8 cellular contexts compared by ENCODE assay signal in genomic region chr2:237968048-237968862, GRCh38. TPM values are rescaled to one million over a fixed set of nuclear protein-coding genes. Genes with fewer than 3 reads are reported as not detected.
DNase-seq lines count a peak whose midpoint lies in the region; ATAC-seq and TF ChIP-seq lines count a peak whose summit lies in the region.

No MANE protein-coding gene starts in this region.

- peak overlapping the region; percentile 49 to 92 (median 91) for H3K27ac Mint-ChIP-seq in CD4-positive, alpha-beta memory T cell
- peak overlapping the region; percentile 92 for H3K27ac Mint-ChIP-seq in activated CD4-positive, alpha-beta T cell treated with anti-CD3 and anti-CD28 coated beads, Interleukin-2, amount 10 ng/mL, durations not matched to agents 24 days and 14 days

- H3K36me3 Mint-ChIP-seq in CD4-positive, alpha-beta memory T cell: peaks cover 4 to 16% of the 10 kb centered on the region in 2 donors
- peaks cover 30% of the 10 kb centered on the region for H3K36me3 Mint-ChIP-seq in activated CD4-positive, alpha-beta T cell treated with anti-CD3 and anti-CD28 coated beads, Interleukin-2, amount 10 ng/mL, durations not matched to agents 24 days and 14 days (ENCODE audit: low read depth)

- H3K27ac ChIP-seq in CD4-positive, alpha-beta memory T cell (ENCODE audit: low read depth, low read length): peak overlapping the region; percentile 61
- no peak overlapping the region for H3K27ac ChIP-seq in mesodermal cell (ENCODE audit: low read depth, low read length, severe bottlenecking)

- peak overlapping the region; percentile 85 for H3K9ac ChIP-seq in endocrine pancreas (ENCODE audit: control insufficient read depth, insufficient read depth, low read length)

- peak overlapping the region; percentile 58 to 64 for H3K4me3 ChIP-seq in CD4-positive, alpha-beta memory T cell (ENCODE audit: low read length in 2 of 2)
- H3K4me3 ChIP-seq in endocrine pancreas (ENCODE audit: control insufficient read depth, insufficient read depth, low read length): peak overlapping the region; percentile 44
- H3K4me3 ChIP-seq in mesodermal cell (ENCODE audit: extremely low read depth, insufficient read depth, low read length, poor library complexity, severe bottlenecking): peak overlapping the region; percentile 72

- peak overlapping the region; percentile 82 to 92 (median 87) for H3K4me3 Mint-ChIP-seq in CD4-positive, alpha-beta memory T cell
- H3K4me3 Mint-ChIP-seq in activated CD4-positive, alpha-beta T cell treated with anti-CD3 and anti-CD28 coated beads, Interleukin-2, amount 10 ng/mL, durations not matched to agents 24 days and 14 days: peak overlapping the region; percentile 94

- peaks cover 0 to 8% (median 0%) of the 10 kb centered on the region in 8 donors for H3K9me3 Mint-ChIP-seq in CD4-positive, alpha-beta memory T cell
- no peaks in the 10 kb centered on the region for H3K9me3 Mint-ChIP-seq in activated CD4-positive, alpha-beta T cell treated with anti-CD3 and anti-CD28 coated beads, Interleukin-2, amount 10 ng/mL, durations not matched to agents 24 days and 14 days

- H3K36me3 ChIP-seq in CD4-positive, alpha-beta memory T cell (ENCODE audit: insufficient read depth, low read length): peaks cover 4% of the 10 kb centered on the region
- H3K36me3 ChIP-seq in endocrine pancreas (ENCODE audit: control insufficient read depth, insufficient read depth, low read length): no peaks in the 10 kb centered on the region
- H3K36me3 ChIP-seq in mesodermal cell (ENCODE audit: control insufficient read depth, insufficient read depth, low read length): peaks cover 27% of the 10 kb centered on the region

- WGBS in mesodermal cell (ENCODE audit: insufficient coverage in 2 of 2), 2 experiments: 81 to 83% methylated on average over 11 of the region's 11 CpGs

- POLR2A ChIA-PET in CD4-positive, alpha-beta memory T cell (lab: Charles Lee; ENCODE audit: partially characterized antibody): interaction anchor here (1.0 to 1.9 kb wide), 6 partner anchors 12 to 236 kb away, joined by 4 to 16 read pairs (median 4); partner anchors contain the start of gene SCLY

- intact Hi-C loops in CD4-positive, alpha-beta memory T cell (cut with micrococcal nuclease): loop anchor here (1.0 to 5.0 kb wide), 7 partner anchors 31 to 296 kb away; partner anchors contain the start of gene RAMP1
- intact Hi-C loops in activated CD4-positive, alpha-beta T cell treated with anti-CD3 and anti-CD28 coated beads, Interleukin-2, amount 10 ng/mL, durations not matched to agents 24 days and 14 days (cut with micrococcal nuclease): loop anchor here (1.0 to 2.0 kb wide), 5 partner anchors 31 to 295 kb away; partner anchors contain the start of gene SCLY

- peak; percentile 47 to 67 (median 62) for DNase-seq in CD4-positive, alpha-beta memory T cell
- DNase-seq in GM20000 (ENCODE audit: low spot score): peak; percentile 87
- peak; percentile 93 for DNase-seq in KBM-7
- peak; percentile 91 for DNase-seq in activated CD4-positive, alpha-beta T cell treated with anti-CD3 and anti-CD28 coated beads, Interleukin-2, amount 10 ng/mL, durations not matched to agents 24 days and 14 days
- peak; percentile 46 for DNase-seq in stimulated activated naive CD8-positive, alpha-beta T cell treated with anti-CD3 and anti-CD28 coated beads, Interleukin-15, Interleukin-2, amounts not matched to agents 100 U/mL and 50 U/mL, for 24 hours
- no peak for DNase-seq in NCI-H1417 treated with DMSO at 0.1 percent for 48 hours (lab: John Stamatoyannopoulos, UW)

- CTCF ChIA-PET in CD4-positive, alpha-beta memory T cell (lab: Charles Lee; ENCODE audit: partially characterized antibody): interaction anchor here (0.7 to 3.2 kb wide), 5 partner anchors 45 to 296 kb away, joined by 3 to 16 read pairs (median 4); no protein-coding TSS in a partner anchor

- H3K4me1 ChIP-seq in CD4-positive, alpha-beta memory T cell (ENCODE audit: insufficient read depth, low read length): peaks cover 40% of the 10 kb centered on the region
- H3K4me1 ChIP-seq in endocrine pancreas (ENCODE audit: control insufficient read depth, insufficient read depth, low read length): no peaks in the 10 kb centered on the region
- H3K4me1 ChIP-seq in mesodermal cell (ENCODE audit: control insufficient read depth, insufficient read depth, low read length, poor library complexity, severe bottlenecking): peaks cover 7% of the 10 kb centered on the region

- H3K27me3 ChIP-seq in CD4-positive, alpha-beta memory T cell (ENCODE audit: insufficient read depth, low read length): no peaks in the 10 kb centered on the region
- no peaks in the 10 kb centered on the region for H3K27me3 ChIP-seq in endocrine pancreas (ENCODE audit: control insufficient read depth, insufficient read depth, low read length)

- TF ChIP-seq CTCF in GM20000 (IDR thresholded peaks at IDR 0.05; ENCODE audit: extremely low read depth, missing control alignments): no peak

- peaks cover 32 to 59% (median 46%) of the 10 kb centered on the region in 4 donors for H3K4me1 Mint-ChIP-seq in CD4-positive, alpha-beta memory T cell
- H3K4me1 Mint-ChIP-seq in activated CD4-positive, alpha-beta T cell treated with anti-CD3 and anti-CD28 coated beads, Interleukin-2, amount 10 ng/mL, durations not matched to agents 24 days and 14 days: peaks cover 35% of the 10 kb centered on the region

- no peaks in the 10 kb centered on the region for H3K9me3 ChIP-seq in CD4-positive, alpha-beta memory T cell (ENCODE audit: control insufficient read depth in 1 of 2, low read length in 2 of 2)
- H3K9me3 ChIP-seq in endocrine pancreas (ENCODE audit: control insufficient read depth, low read length) (no peaks in the 10 kb centered on the region), mesodermal cell (ENCODE audit: control insufficient read depth, low read length) (no peaks in the 10 kb centered on the region)

- no peaks in the 10 kb centered on the region for H3K27me3 Mint-ChIP-seq in CD4-positive, alpha-beta memory T cell
- H3K27me3 Mint-ChIP-seq in activated CD4-positive, alpha-beta T cell treated with anti-CD3 and anti-CD28 coated beads, Interleukin-2, amount 10 ng/mL, durations not matched to agents 24 days and 14 days: no peaks in the 10 kb centered on the region

- in situ Hi-C loops in KBM-7 (cut with MboI; ENCODE audit: low pct_unique_long_range_greater_than_20kb, low sequenced_read_pairs): no loop called here

- ATAC-seq in stimulated activated naive CD8-positive, alpha-beta T cell treated with anti-CD3 and anti-CD28 coated beads, Interleukin-15, Interleukin-2, amounts not matched to agents 100 U/mL and 50 U/mL, for 24 hours: peak; percentile 54

RNA-seq across cellular contexts. Expression of gene UBE2F, which starts 1.4 kb away (rescaled TPM):
- 10 to 100 TPM; 35.7 to 39.3 TPM for total RNA-seq in CD4-positive, alpha-beta memory T cell
- polyA plus RNA-seq in CD4-positive, alpha-beta memory T cell: 100 to 1,000 TPM in 1 of 2 donors, 10 to 100 TPM in 1; 82.4 to 116 TPM
- 115 and 124 TPM in 2 replicates for total RNA-seq in activated CD4-positive, alpha-beta T cell treated with anti-CD3 and anti-CD28 coated beads, Interleukin-2, amount 10 ng/mL, durations not matched to agents 24 days and 14 days
- polyA plus RNA-seq in mesodermal cell (2013, experiment 1 of 2): 56.2 TPM
- polyA plus RNA-seq in mesodermal cell (2013, experiment 2 of 2): 61.5 TPM
